In genomic region chr10:13439313-13439712, GRCh38 we compare ENCODE assay signal across 2 cellular contexts.
TF ChIP-seq lines count a peak whose summit lies in the region.

No MANE protein-coding gene starts in this region.

TF ChIP-seq in H1, 55 proteins besides CTCF, POLR2A, EP300 and RAD21:
- TF ChIP-seq SIRT6 (IDR thresholded peaks at IDR 0.05; ENCODE audit: low read length) (no peak), KDM5A (IDR thresholded peaks at IDR 0.05; ENCODE audit: low read length) (no peak), HDAC6 (IDR thresholded peaks at IDR 0.05; ENCODE audit: low read depth, low read length) (no peak), BACH1 (IDR thresholded peaks at IDR 0.05; ENCODE audit: low read length) (no peak), CBX5 (IDR thresholded peaks at IDR 0.05; ENCODE audit: low read depth, low read length) (no peak), TBP (IDR thresholded peaks at IDR 0.05; ENCODE audit: low read depth, low read length) (no peak), RFX5 (IDR thresholded peaks at IDR 0.05; ENCODE audit: borderline replicate concordance, low read depth, low read length) (no peak), TEAD4 (IDR thresholded peaks at IDR 0.05; ENCODE audit: low read depth, low read length) (no peak), GTF2F1 (IDR thresholded peaks at IDR 0.05; ENCODE audit: borderline replicate concordance, low read depth, low read length) (no peak), SP1 (IDR thresholded peaks at IDR 0.05; ENCODE audit: low read depth, low read length) (no peak), FOSL1 (IDR thresholded peaks at IDR 0.05; ENCODE audit: insufficient read depth, low read depth, low read length) (no peak), SUZ12 (IDR thresholded peaks at IDR 0.05; ENCODE audit: low read length) (no peak), SP2 (IDR thresholded peaks at IDR 0.05; ENCODE audit: low read length) (no peak), NRF1 (IDR thresholded peaks at IDR 0.05; ENCODE audit: low read depth, low read length) (no peak)

TF ChIP-seq in neural cell, 6 proteins besides CTCF, POLR2A, EP300 and RAD21:
- TF ChIP-seq TAF1 (IDR thresholded peaks at IDR 0.05; ENCODE audit: low read depth) (no peak), SMC3 (conservative IDR thresholded peaks at IDR 0.05; ENCODE audit: poor library complexity) (no peak), EZH2 (IDR thresholded peaks at IDR 0.05; ENCODE audit: borderline replicate concordance, insufficient read depth, low read length, poor library complexity, severe bottlenecking) (no peak), REST (IDR thresholded peaks at IDR 0.05; ENCODE audit: borderline replicate concordance) (no peak), POLR2AphosphoS5 (IDR thresholded peaks at IDR 0.05) (no peak), MXI1 (conservative IDR thresholded peaks at IDR 0.05; ENCODE audit: poor library complexity, severe bottlenecking) (no peak)
